Comparison of ENCODE assay signal across 2 cellular contexts in the genomic region with DNA sequence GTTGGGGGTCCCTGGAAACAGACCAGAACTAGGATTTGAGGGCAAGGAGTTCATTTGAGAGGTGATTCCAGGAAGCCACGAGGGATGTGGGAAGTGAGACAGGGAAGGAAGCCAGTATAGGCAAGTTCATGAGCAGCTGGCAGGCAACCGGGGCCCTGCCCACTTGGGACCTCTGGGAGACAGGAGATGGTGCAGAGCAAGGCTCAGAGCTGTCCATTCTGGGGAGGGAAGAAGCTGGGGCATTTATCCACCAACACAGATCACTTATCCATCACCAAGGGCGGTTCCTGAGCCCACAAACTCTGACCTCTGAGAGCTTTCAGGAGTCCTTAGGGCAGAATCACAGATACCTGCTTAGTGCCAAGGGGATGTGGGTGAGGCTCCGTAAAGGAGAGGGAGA.
TF ChIP-seq lines count a peak whose summit lies in the region.

No MANE protein-coding gene starts in this region.

TF ChIP-seq in SK-N-SH treated with all-trans-retinoic acid at 6 μM for 48 hours, 23 proteins besides CTCF, POLR2A, EP300 and RAD21:
- TF ChIP-seq, protein P1, sequence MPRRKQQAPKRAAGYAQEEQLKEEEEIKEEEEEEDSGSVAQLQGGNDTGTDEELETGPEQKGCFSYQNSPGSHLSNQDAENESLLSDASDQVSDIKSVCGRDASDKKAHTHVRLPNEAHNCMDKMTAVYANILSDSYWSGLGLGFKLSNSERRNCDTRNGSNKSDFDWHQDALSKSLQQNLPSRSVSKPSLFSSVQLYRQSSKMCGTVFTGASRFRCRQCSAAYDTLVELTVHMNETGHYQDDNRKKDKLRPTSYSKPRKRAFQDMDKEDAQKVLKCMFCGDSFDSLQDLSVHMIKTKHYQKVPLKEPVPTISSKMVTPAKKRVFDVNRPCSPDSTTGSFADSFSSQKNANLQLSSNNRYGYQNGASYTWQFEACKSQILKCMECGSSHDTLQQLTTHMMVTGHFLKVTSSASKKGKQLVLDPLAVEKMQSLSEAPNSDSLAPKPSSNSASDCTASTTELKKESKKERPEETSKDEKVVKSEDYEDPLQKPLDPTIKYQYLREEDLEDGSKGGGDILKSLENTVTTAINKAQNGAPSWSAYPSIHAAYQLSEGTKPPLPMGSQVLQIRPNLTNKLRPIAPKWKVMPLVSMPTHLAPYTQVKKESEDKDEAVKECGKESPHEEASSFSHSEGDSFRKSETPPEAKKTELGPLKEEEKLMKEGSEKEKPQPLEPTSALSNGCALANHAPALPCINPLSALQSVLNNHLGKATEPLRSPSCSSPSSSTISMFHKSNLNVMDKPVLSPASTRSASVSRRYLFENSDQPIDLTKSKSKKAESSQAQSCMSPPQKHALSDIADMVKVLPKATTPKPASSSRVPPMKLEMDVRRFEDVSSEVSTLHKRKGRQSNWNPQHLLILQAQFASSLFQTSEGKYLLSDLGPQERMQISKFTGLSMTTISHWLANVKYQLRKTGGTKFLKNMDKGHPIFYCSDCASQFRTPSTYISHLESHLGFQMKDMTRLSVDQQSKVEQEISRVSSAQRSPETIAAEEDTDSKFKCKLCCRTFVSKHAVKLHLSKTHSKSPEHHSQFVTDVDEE (CRISPR knock-in tag; IDR thresholded peaks at IDR 0.05), result no peak
- TF ChIP-seq ARNTL (CRISPR knock-in tag; IDR thresholded peaks at IDR 0.05; ENCODE audit: borderline replicate concordance, low read depth) (no peak), ZNF8 (CRISPR knock-in tag; IDR thresholded peaks at IDR 0.05) (no peak), ZC3H10 (CRISPR knock-in tag; IDR thresholded peaks at IDR 0.05) (no peak), RARB (CRISPR knock-in tag; IDR thresholded peaks at IDR 0.05) (no peak), ISL1 (CRISPR knock-in tag; IDR thresholded peaks at IDR 0.05) (no peak), TOX (CRISPR knock-in tag; IDR thresholded peaks at IDR 0.05; ENCODE audit: borderline replicate concordance) (no peak), TCF4 (CRISPR knock-in tag; IDR thresholded peaks at IDR 0.05; ENCODE audit: borderline replicate concordance) (no peak), SNAI2 (CRISPR knock-in tag; IDR thresholded peaks at IDR 0.05) (no peak), PPARA (CRISPR knock-in tag; IDR thresholded peaks at IDR 0.05; ENCODE audit: borderline replicate concordance) (no peak), OSR1 (CRISPR knock-in tag; IDR thresholded peaks at IDR 0.05) (no peak), ZFP30 (CRISPR knock-in tag; IDR thresholded peaks at IDR 0.05) (no peak), ZNF565 (CRISPR knock-in tag; conservative IDR thresholded peaks at IDR 0.05; ENCODE audit: low read depth) (no peak), GLIS3 (CRISPR knock-in tag; IDR thresholded peaks at IDR 0.05) (no peak)
- TF ChIP-seq, protein P2, sequence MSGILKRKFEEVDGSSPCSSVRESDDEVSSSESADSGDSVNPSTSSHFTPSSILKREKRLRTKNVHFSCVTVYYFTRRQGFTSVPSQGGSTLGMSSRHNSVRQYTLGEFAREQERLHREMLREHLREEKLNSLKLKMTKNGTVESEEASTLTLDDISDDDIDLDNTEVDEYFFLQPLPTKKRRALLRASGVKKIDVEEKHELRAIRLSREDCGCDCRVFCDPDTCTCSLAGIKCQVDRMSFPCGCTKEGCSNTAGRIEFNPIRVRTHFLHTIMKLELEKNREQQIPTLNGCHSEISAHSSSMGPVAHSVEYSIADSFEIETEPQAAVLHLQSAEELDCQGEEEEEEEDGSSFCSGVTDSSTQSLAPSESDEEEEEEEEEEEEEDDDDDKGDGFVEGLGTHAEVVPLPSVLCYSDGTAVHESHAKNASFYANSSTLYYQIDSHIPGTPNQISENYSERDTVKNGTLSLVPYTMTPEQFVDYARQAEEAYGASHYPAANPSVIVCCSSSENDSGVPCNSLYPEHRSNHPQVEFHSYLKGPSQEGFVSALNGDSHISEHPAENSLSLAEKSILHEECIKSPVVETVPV (CRISPR knock-in tag; IDR thresholded peaks at IDR 0.05), result no peak
- TF ChIP-seq, protein P3, sequence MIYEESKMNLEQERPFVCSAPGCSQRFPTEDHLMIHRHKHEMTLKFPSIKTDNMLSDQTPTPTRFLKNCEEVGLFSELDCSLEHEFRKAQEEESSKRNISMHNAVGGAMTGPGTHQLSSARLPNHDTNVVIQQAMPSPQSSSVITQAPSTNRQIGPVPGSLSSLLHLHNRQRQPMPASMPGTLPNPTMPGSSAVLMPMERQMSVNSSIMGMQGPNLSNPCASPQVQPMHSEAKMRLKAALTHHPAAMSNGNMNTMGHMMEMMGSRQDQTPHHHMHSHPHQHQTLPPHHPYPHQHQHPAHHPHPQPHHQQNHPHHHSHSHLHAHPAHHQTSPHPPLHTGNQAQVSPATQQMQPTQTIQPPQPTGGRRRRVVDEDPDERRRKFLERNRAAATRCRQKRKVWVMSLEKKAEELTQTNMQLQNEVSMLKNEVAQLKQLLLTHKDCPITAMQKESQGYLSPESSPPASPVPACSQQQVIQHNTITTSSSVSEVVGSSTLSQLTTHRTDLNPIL (CRISPR knock-in tag; IDR thresholded peaks at IDR 0.05; ENCODE audit: low read depth), result no peak

TF ChIP-seq in SK-N-SH, 30 proteins besides CTCF, POLR2A, EP300 and RAD21 (continued from another document):
- TF ChIP-seq, protein P4, sequence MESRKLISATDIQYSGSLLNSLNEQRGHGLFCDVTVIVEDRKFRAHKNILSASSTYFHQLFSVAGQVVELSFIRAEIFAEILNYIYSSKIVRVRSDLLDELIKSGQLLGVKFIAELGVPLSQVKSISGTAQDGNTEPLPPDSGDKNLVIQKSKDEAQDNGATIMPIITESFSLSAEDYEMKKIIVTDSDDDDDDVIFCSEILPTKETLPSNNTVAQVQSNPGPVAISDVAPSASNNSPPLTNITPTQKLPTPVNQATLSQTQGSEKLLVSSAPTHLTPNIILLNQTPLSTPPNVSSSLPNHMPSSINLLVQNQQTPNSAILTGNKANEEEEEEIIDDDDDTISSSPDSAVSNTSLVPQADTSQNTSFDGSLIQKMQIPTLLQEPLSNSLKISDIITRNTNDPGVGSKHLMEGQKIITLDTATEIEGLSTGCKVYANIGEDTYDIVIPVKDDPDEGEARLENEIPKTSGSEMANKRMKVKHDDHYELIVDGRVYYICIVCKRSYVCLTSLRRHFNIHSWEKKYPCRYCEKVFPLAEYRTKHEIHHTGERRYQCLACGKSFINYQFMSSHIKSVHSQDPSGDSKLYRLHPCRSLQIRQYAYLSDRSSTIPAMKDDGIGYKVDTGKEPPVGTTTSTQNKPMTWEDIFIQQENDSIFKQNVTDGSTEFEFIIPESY (IDR thresholded peaks at IDR 0.05; ENCODE audit: borderline replicate concordance, low read depth), result no peak
- no peak for TF ChIP-seq JUND (IDR thresholded peaks at IDR 0.05)
- no peak for TF ChIP-seq RFX5 (IDR thresholded peaks at IDR 0.05; ENCODE audit: low read length)
- no peak for TF ChIP-seq SIN3A (IDR thresholded peaks at IDR 0.05; ENCODE audit: borderline replicate concordance, low read depth, low read length)
- TF ChIP-seq, protein P5, sequence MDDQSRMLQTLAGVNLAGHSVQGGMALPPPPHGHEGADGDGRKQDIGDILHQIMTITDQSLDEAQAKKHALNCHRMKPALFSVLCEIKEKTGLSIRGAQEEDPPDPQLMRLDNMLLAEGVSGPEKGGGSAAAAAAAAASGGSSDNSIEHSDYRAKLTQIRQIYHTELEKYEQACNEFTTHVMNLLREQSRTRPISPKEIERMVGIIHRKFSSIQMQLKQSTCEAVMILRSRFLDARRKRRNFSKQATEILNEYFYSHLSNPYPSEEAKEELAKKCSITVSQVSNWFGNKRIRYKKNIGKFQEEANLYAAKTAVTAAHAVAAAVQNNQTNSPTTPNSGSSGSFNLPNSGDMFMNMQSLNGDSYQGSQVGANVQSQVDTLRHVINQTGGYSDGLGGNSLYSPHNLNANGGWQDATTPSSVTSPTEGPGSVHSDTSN (IDR thresholded peaks at IDR 0.05), result no peak
- no peak for TF ChIP-seq CHD2 (IDR thresholded peaks at IDR 0.05; ENCODE audit: low read length, partially characterized antibody)
